Comparison of ENCODE assay signal across 21 cellular contexts in genomic region chr19:10346509-10346908, GRCh38. TPM values are rescaled to one million over a fixed set of nuclear protein-coding genes. Genes with fewer than 3 reads are reported as not detected.
A peak's percentile ranks its signal among the peaks of the same experiment; 100 is the strongest.
DNase-seq lines count a peak whose midpoint lies in the region; ATAC-seq, FAIRE-seq and TF ChIP-seq lines count a peak whose summit lies in the region.
"Had no signal": no experiment of that assay in that cellular context is flagged by ENCODE, and none has a peak within 500 bp of the region (broad histone marks: within the 10 kb centered on the region; RNA-seq: fewer than 3 reads in every experiment).

No MANE protein-coding gene starts in this region.

- no peaks in the 10 kb centered on the region for H3K9me3 Mint-ChIP-seq in MCF 10A (ENCODE audit: unreplicated experiment)
- H3K9me3 Mint-ChIP-seq: activated T-helper 1 cell treated with anti-CD3 and anti-CD28 coated beads, Interleukin-12 subunit alpha, Interleukin-12 subunit beta, Interleukin-2, Interleukin-4 antibody, amounts not matched to agents 30 ng/mL and 10 ng/mL and 1 ng/mL, durations not matched to agents 14 hours and 24 hours and 36 hours; natural killer cell had no signal

- POLR2A ChIA-PET in MCF 10A (lab: Yijun Ruan, JAX) (interaction anchor here (5.0 kb wide), 1 partner anchor 12 kb away, joined by 22 read pairs; the partner anchor contains the start of gene RAVER1), K562 (lab: Yijun Ruan, JAX) (interaction anchor here (0.7 to 3.4 kb wide), 2 partner anchors 12 to 380 kb away, joined by 3 to 29 read pairs; partner anchors contain the start of gene RAVER1)

- H3K36me3 ChIP-seq in breast epithelium = no peaks in the 10 kb centered on the region
- peaks cover 16% of the 10 kb centered on the region; the same call in 2 of the 3 replicates for H3K36me3 ChIP-seq in K562 (ENCODE audit: control insufficient read depth, insufficient read depth, low read length)
- H3K36me3 ChIP-seq in upper lobe of left lung = peaks cover 3 to 21% (median 14%) of the 10 kb centered on the region in 4 donors
- peaks cover 0 to 24% (median 4%) of the 10 kb centered on the region in 3 donors for H3K36me3 ChIP-seq in esophagus squamous epithelium

- CTCF ChIA-PET in MCF 10A (lab: Yijun Ruan, JAX) = interaction anchor here (0.7 to 1.1 kb wide), 2 partner anchors 13 to 60 kb away, joined by 3 read pairs; partner anchors contain the start of gene RAVER1
- CTCF ChIA-PET in K562 (lab: Yijun Ruan, JAX; ENCODE audit: low intra/inter-chr PET ratio) = no interaction called here

- H3K27ac Mint-ChIP-seq in MCF 10A (ENCODE audit: low read depth, unreplicated experiment) = no peak overlapping the region
- H3K27ac Mint-ChIP-seq: activated T-helper 1 cell treated with anti-CD3 and anti-CD28 coated beads, Interleukin-12 subunit alpha, Interleukin-12 subunit beta, Interleukin-2, Interleukin-4 antibody, amounts not matched to agents 30 ng/mL and 10 ng/mL and 1 ng/mL, durations not matched to agents 14 hours and 24 hours and 36 hours had no signal

- H3K27ac ChIP-seq in breast epithelium = peak overlapping the region in 1 of 2 donors; percentile 26
- H3K27ac ChIP-seq in K562 (ENCODE audit: extremely low read depth, low read depth, low read length) = peak overlapping the region; percentile 45; the same call in 2 of the 3 replicates
- peak overlapping the region; percentile 54 to 83 (median 74) for H3K27ac ChIP-seq in upper lobe of left lung
- H3K27ac ChIP-seq in esophagus squamous epithelium = no peak overlapping the region
- H3K27ac ChIP-seq: KMS-11 had no signal

- peak; percentile 91 for ATAC-seq in K562
- ATAC-seq in left lobe of liver = peak; percentile 93
- ATAC-seq in upper lobe of left lung (ENCODE audit: low FRiP score in 2 of 2) = peak; percentile 85 to 89
- ATAC-seq in GM19467 (IDR thresholded peaks at IDR 0.05; ENCODE audit: unreplicated experiment) = no peak
- no peak for ATAC-seq in GM19395 (IDR thresholded peaks at IDR 0.05; ENCODE audit: unreplicated experiment)

- in situ Hi-C loops in K562 (cut with MboI) = no loop called here

- no peak for TF ChIP-seq RAD21 in K562 (CRISPR knock-in tag; conservative IDR thresholded peaks at IDR 0.05 in 1 of 2, IDR thresholded peaks at IDR 0.05 in 1 of 2)

- H3K4me1 Mint-ChIP-seq in MCF 10A (ENCODE audit: insufficient read depth, unreplicated experiment) = peaks cover 4% of the 10 kb centered on the region
- H3K4me1 Mint-ChIP-seq: natural killer cell had no signal

- FAIRE-seq in K562 (lab: Jason Lieb, UNC) = peak; percentile 67
- FAIRE-seq: GM18507, keratinocyte had no signal

- no peaks in the 10 kb centered on the region for H3K79me2 ChIP-seq in K562 (ENCODE audit: control insufficient read depth, insufficient read depth, low read length)

- H3K27me3 ChIP-seq in breast epithelium = no peaks in the 10 kb centered on the region
- H3K27me3 ChIP-seq in K562 (ENCODE audit: control insufficient read depth in 2 of 2, insufficient read depth in 2 of 2, low read length in 2 of 2) = no peaks in the 10 kb centered on the region
- H3K27me3 ChIP-seq in upper lobe of left lung = no peaks in the 10 kb centered on the region
- no peaks in the 10 kb centered on the region for H3K27me3 ChIP-seq in esophagus squamous epithelium
- H3K27me3 ChIP-seq: stomach had no signal

- intact Hi-C loops in MCF 10A (cut with micrococcal nuclease) (no loop called here), breast epithelium (cut with DNase I; ENCODE audit: low total_unique reads) (no loop called here), K562 (cut with micrococcal nuclease) (no loop called here), esophagus squamous epithelium (cut with DNase I) (no loop called here)

- H3K4me3 Mint-ChIP-seq in MCF 10A (ENCODE audit: unreplicated experiment) = no peak overlapping the region
- H3K4me3 Mint-ChIP-seq: activated T-helper 1 cell treated with anti-CD3 and anti-CD28 coated beads, Interleukin-12 subunit alpha, Interleukin-12 subunit beta, Interleukin-2, Interleukin-4 antibody, amounts not matched to agents 30 ng/mL and 10 ng/mL and 1 ng/mL, durations not matched to agents 14 hours and 24 hours and 36 hours; natural killer cell had no signal

- BruUV-seq in MCF 10A (replicated peaks; lab: Mats Ljungman, UMichigan) (no TSS peak), K562 (replicated peaks; lab: Mats Ljungman, UMichigan) (no TSS peak)

- 0 out of 2 replicates have a peak, but pooled peaks have one; percentile 25 for TF ChIP-seq EP300 in K562 (IDR thresholded peaks at IDR 0.05; ENCODE audit: low read length)
- no peak for TF ChIP-seq EP300 in upper lobe of left lung (IDR thresholded peaks at IDR 0.05)

- no peak overlapping the region for H3K9ac ChIP-seq in K562 (ENCODE audit: insufficient read depth in 1 of 2, low read depth in 2 of 2, low read length in 2 of 2)
- H3K9ac ChIP-seq: KMS-11 had no signal

- H3K4me1 ChIP-seq in breast epithelium (no peaks in the 10 kb centered on the region), K562 (replicated peaks in 1 of 2; ENCODE audit: control insufficient read depth in 2 of 2, insufficient read depth in 2 of 2, low read length in 2 of 2) (peaks cover 0 to 8% of the 10 kb centered on the region in 2 experiments; a peak in 2 of 5 replicates), upper lobe of left lung (peaks cover 0 to 7% (median 4%) of the 10 kb centered on the region in 4 donors), esophagus squamous epithelium (no peaks in the 10 kb centered on the region)
- H3K4me1 ChIP-seq: stomach had no signal

- peak overlapping the region; percentile 59; the same call in 1 of the 2 replicates for H2AFZ ChIP-seq in K562 (ENCODE audit: low read depth, low read length)

- H3K4me3 ChIP-seq in breast epithelium = no peak overlapping the region
- H3K4me3 ChIP-seq in K562 = no peak overlapping the region
- H3K4me3 ChIP-seq in upper lobe of left lung = no peak overlapping the region
- H3K4me3 ChIP-seq in esophagus squamous epithelium = no peak overlapping the region
- H3K4me3 ChIP-seq: stomach had no signal

- H3K27me3 Mint-ChIP-seq in MCF 10A (ENCODE audit: insufficient read depth, unreplicated experiment) = no peaks in the 10 kb centered on the region

- TF ChIP-seq POLR2A in breast epithelium (IDR thresholded peaks at IDR 0.05) (no peak), K562 (conservative IDR thresholded peaks at IDR 0.05) (no peak), upper lobe of left lung (IDR thresholded peaks at IDR 0.05) (peak in 1 of 4 donors; percentile 20), esophagus squamous epithelium (IDR thresholded peaks at IDR 0.05) (no peak)

- H3K4me2 ChIP-seq in K562 (ENCODE audit: insufficient read depth, low read length) = peak overlapping the region; percentile 51; the same call in 1 of the 2 replicates
- H3K4me2 ChIP-seq: KMS-11 had no signal

- DNase-seq in MCF 10A (ENCODE audit: unreplicated experiment) = peak; percentile 66
- no peak for DNase-seq in breast epithelium (ENCODE audit: low spot score in 2 of 2)
- peak in 1 of 4 experiments; percentile 49 for DNase-seq in K562 (ENCODE audit: extremely low read depth in 1 of 4, low spot score in 3 of 4)
- peak; percentile 83 for DNase-seq in left lobe of liver (ENCODE audit: low spot score)
- peak in 1 of 2 donors; percentile 86 for DNase-seq in upper lobe of left lung
- no peak for DNase-seq in esophagus squamous epithelium (lab: John Stamatoyannopoulos, UW)
- DNase-seq: 8988T; activated CD4-positive, alpha-beta T cell treated with anti-CD3 and anti-CD28 coated beads, Interleukin-2, amount 50 U/mL, for 4 hours; COR-L47; effector memory CD4-positive, alpha-beta T cell; natural killer cell; NCI-H2081 treated with DMSO at 0.1 percent for 48 hours; NCI-H748 treated with DMSO at 0.1 percent for 48 hours; SHP77; stomach had no signal

- 4% methylated on average over 10 of the region's 10 CpGs for WGBS in K562 (ENCODE audit: insufficient coverage, low coverage, missing lambda C conversion rate)
- WGBS in upper lobe of left lung, 2 donors = 36 to 57% methylated on average over 10 of the region's 10 CpGs
- WGBS in esophagus squamous epithelium, 2 donors = 75 to 82% methylated on average over 10 of the region's 10 CpGs

- TF ChIP-seq CTCF in MCF 10A (IDR thresholded peaks at IDR 0.05; ENCODE audit: unreplicated experiment) (no peak), breast epithelium (IDR thresholded peaks at IDR 0.05) (no peak), K562 (IDR thresholded peaks at IDR 0.05 in 2 of 3, conservative IDR thresholded peaks at IDR 0.05 in 1 of 3; ENCODE audit: insufficient read depth in 2 of 3, low read depth in 1 of 3, low read length in 3 of 3) (no peak), upper lobe of left lung (IDR thresholded peaks at IDR 0.05) (no peak), esophagus squamous epithelium (IDR thresholded peaks at IDR 0.05) (no peak)

- H3K9me3 ChIP-seq in breast epithelium (no peaks in the 10 kb centered on the region), K562 (replicated peaks; ENCODE audit: control insufficient read depth, insufficient read depth, low read depth, low read length) (no peaks in the 10 kb centered on the region), upper lobe of left lung (no peaks in the 10 kb centered on the region), esophagus squamous epithelium (no peaks in the 10 kb centered on the region)
- H3K9me3 ChIP-seq: stomach had no signal

- H4K20me1 ChIP-seq in K562 (replicated peaks; ENCODE audit: control insufficient read depth, insufficient read depth, low read length) = no peaks in the 10 kb centered on the region

- no peaks in the 10 kb centered on the region for H3K9me1 ChIP-seq in K562 (ENCODE audit: control insufficient read depth, insufficient read depth, low read length)

- peaks cover 13% of the 10 kb centered on the region for H3K36me3 Mint-ChIP-seq in MCF 10A (ENCODE audit: insufficient read depth, unreplicated experiment)
- H3K36me3 Mint-ChIP-seq: natural killer cell had no signal

RNA-seq across cellular contexts. Expression of gene ICAM3, which starts 7.1 kb away (rescaled TPM):
- total RNA-seq in MCF 10A (2022) (7.6 and 7.9 TPM in 2 replicates), breast epithelium (10 to 100 TPM in 1 of 3 donors, 1 to 10 TPM in 2; 5.9 to 10.1 (median 7.9) TPM), K562 (2014; rRNA removed) (28.6 and 33.1 TPM in 2 replicates), K562 (2014; rRNA removed; fragmentation: Illumina TruSeq; extraction: Trizol) (12.0 and 21.3 TPM in 2 replicates), K562 (2015; rRNA removed; fragmentation: Illumina TruSeq; extraction: Trizol) (27.8 TPM in 2 replicates), K562 (2021) (39.5 and 42.2 TPM in 2 replicates), left lobe of liver (38.6 TPM), upper lobe of left lung (10 to 100 TPM; 12.7 to 53.9 (median 20.5) TPM), esophagus squamous epithelium (10 to 100 TPM in 1 of 4 donors, 1 to 10 TPM in 3; 4.3 to 22.7 (median 8.0) TPM)
- total RNA-seq in K562 (2011; cell fraction: chromatin; rRNA removed; ENCODE audit: low replicate concordance) = 3.1 and 13.6 TPM in 2 replicates
- 13.3 and 15.5 TPM in 2 replicates for total RNA-seq in K562 (2011; cell fraction: nucleolus; rRNA removed)
- 8.9 and 10.7 TPM in 2 replicates for total RNA-seq in K562 (2011; cell fraction: nucleoplasm; rRNA removed)
- polyA plus RNA-seq in K562 (2011; rRNA removed) (24.2 and 25.2 TPM in 2 replicates), K562 (2014; fragmentation: Illumina TruSeq; extraction: Trizol) (21.4 and 22.2 TPM in 2 replicates), K562 (2014; fragmentation: Nextera tagmentation; extraction: Ambion mirVana) (10 to 100 TPM in 1 of 2 experiments, 1 to 10 TPM in 1; 6.5 to 10.8 TPM), K562 (2014; rRNA removed) (29.7 and 31.1 TPM in 2 replicates)
- polyA plus RNA-seq in K562 (2011; cell fraction: cytosol; rRNA removed) = 24.7 and 48.2 TPM in 2 replicates
- polyA plus RNA-seq in K562 (2011; cell fraction: nucleus; rRNA removed) = 13.6 and 14.4 TPM in 2 replicates
- 15.9 and 42.8 TPM in 2 replicates for polyA plus RNA-seq in K562 (2012)
- polyA minus RNA-seq in K562 (2011; rRNA and poly(A)+ RNA removed) = 8.3 and 11.0 TPM in 2 replicates
- polyA minus RNA-seq in K562 (2011; cell fraction: cytosol; rRNA and poly(A)+ RNA removed) = 18.0 and 18.9 TPM in 2 replicates
- 4.7 and 5.1 TPM in 2 replicates for polyA minus RNA-seq in K562 (2011; cell fraction: nucleus; rRNA and poly(A)+ RNA removed)

RNA-seq across cellular contexts. Expression of gene RAVER1, which starts 13.2 kb away (rescaled TPM):
- total RNA-seq in MCF 10A (2022) = 31.5 and 36.1 TPM in 2 replicates
- 10 to 100 TPM; 10.7 to 17.7 (median 12.3) TPM for total RNA-seq in breast epithelium
- 30.5 and 66.0 TPM in 2 replicates for total RNA-seq in K562 (2011; cell fraction: chromatin; rRNA removed; ENCODE audit: low replicate concordance)
- total RNA-seq in K562 (2011; cell fraction: nucleolus; rRNA removed) = 39.2 and 46.7 TPM in 2 replicates
- total RNA-seq in K562 (2011; cell fraction: nucleoplasm; rRNA removed) = 28.3 and 42.4 TPM in 2 replicates
- 30.1 and 45.1 TPM in 2 replicates for total RNA-seq in K562 (2014; rRNA removed)
- total RNA-seq in K562 (2014; rRNA removed; fragmentation: Illumina TruSeq; extraction: Trizol) = 2.3 and 2.8 TPM in 2 replicates
- total RNA-seq in K562 (2015; rRNA removed; fragmentation: Illumina TruSeq; extraction: Trizol) = 7.0 and 9.3 TPM in 2 replicates
- 112 and 113 TPM in 2 replicates for total RNA-seq in K562 (2021)
- 2.4 and 4.9 TPM in 2 replicates for polyA plus RNA-seq in K562 (2011; rRNA removed)
- 3.4 and 9.5 TPM in 2 replicates for polyA plus RNA-seq in K562 (2011; cell fraction: cytosol; rRNA removed)
- 22.5 and 41.1 TPM in 2 replicates for polyA plus RNA-seq in K562 (2011; cell fraction: nucleus; rRNA removed)
- 39.6 and 39.8 TPM in 2 replicates for polyA plus RNA-seq in K562 (2012)
- 9.3 and 36.7 TPM in 2 replicates for polyA plus RNA-seq in K562 (2014; fragmentation: Illumina TruSeq; extraction: Trizol)
- polyA plus RNA-seq in K562 (2014; fragmentation: Nextera tagmentation; extraction: Ambion mirVana) = under 1 TPM; 0.06 to 0.08 TPM
- polyA plus RNA-seq in K562 (2014; rRNA removed) = 24.6 and 29.2 TPM in 2 replicates
- polyA minus RNA-seq in K562 (2011; rRNA and poly(A)+ RNA removed) = 5.8 and 8.6 TPM in 2 replicates
- polyA minus RNA-seq in K562 (2011; cell fraction: cytosol; rRNA and poly(A)+ RNA removed) = 41.5 and 55.1 TPM in 2 replicates
- 14.7 and 15.3 TPM in 2 replicates for polyA minus RNA-seq in K562 (2011; cell fraction: nucleus; rRNA and poly(A)+ RNA removed)
- total RNA-seq in left lobe of liver = 11.3 TPM
- 10 to 100 TPM; 17.8 to 49.9 (median 37.2) TPM for total RNA-seq in upper lobe of left lung
- 10 to 100 TPM; 13.8 to 26.8 (median 19.7) TPM for total RNA-seq in esophagus squamous epithelium

RNA-seq across cellular contexts. Expression of gene FDX2, which starts 30.7 kb away (rescaled TPM):
- 30.2 and 30.3 TPM in 2 replicates for total RNA-seq in MCF 10A (2022)
- 10 to 100 TPM; 14.7 to 19.9 (median 15.7) TPM for total RNA-seq in breast epithelium
- total RNA-seq in K562 (2011; cell fraction: chromatin; rRNA removed; ENCODE audit: low replicate concordance) = 10.6 and 53.0 TPM in 2 replicates
- total RNA-seq in K562 (2011; cell fraction: nucleolus; rRNA removed) = 44.7 and 46.7 TPM in 2 replicates
- total RNA-seq in K562 (2011; cell fraction: nucleoplasm; rRNA removed) = 24.2 and 28.0 TPM in 2 replicates
- 47.0 and 59.4 TPM in 2 replicates for total RNA-seq in K562 (2014; rRNA removed)
- 9.7 and 15.9 TPM in 2 replicates for total RNA-seq in K562 (2014; rRNA removed; fragmentation: Illumina TruSeq; extraction: Trizol)
- 28.9 and 29.7 TPM in 2 replicates for total RNA-seq in K562 (2015; rRNA removed; fragmentation: Illumina TruSeq; extraction: Trizol)
- 34.8 and 36.8 TPM in 2 replicates for total RNA-seq in K562 (2021)
- 22.3 and 33.3 TPM in 2 replicates for polyA plus RNA-seq in K562 (2011; rRNA removed)
- polyA plus RNA-seq in K562 (2011; cell fraction: cytosol; rRNA removed) = 47.1 and 82.4 TPM in 2 replicates
- polyA plus RNA-seq in K562 (2011; cell fraction: nucleus; rRNA removed) = 33.5 and 61.9 TPM in 2 replicates
- polyA plus RNA-seq in K562 (2012) = 27.6 and 42.2 TPM in 2 replicates
- polyA plus RNA-seq in K562 (2014; fragmentation: Illumina TruSeq; extraction: Trizol) = 47.2 and 55.3 TPM in 2 replicates
- 1 to 10 TPM; 2.5 to 5.8 TPM for polyA plus RNA-seq in K562 (2014; fragmentation: Nextera tagmentation; extraction: Ambion mirVana)
- polyA plus RNA-seq in K562 (2014; rRNA removed) = 49.2 and 49.8 TPM in 2 replicates
- 4.9 and 9.2 TPM in 2 replicates for polyA minus RNA-seq in K562 (2011; rRNA and poly(A)+ RNA removed)
- 14.3 and 14.5 TPM in 2 replicates for polyA minus RNA-seq in K562 (2011; cell fraction: cytosol; rRNA and poly(A)+ RNA removed)
- polyA minus RNA-seq in K562 (2011; cell fraction: nucleus; rRNA and poly(A)+ RNA removed) = 5.3 and 9.6 TPM in 2 replicates
- 11.0 TPM for total RNA-seq in left lobe of liver
- total RNA-seq in upper lobe of left lung = 10 to 100 TPM; 16.6 to 27.5 (median 26.0) TPM
- total RNA-seq in esophagus squamous epithelium = 10 to 100 TPM in 2 of 4 donors, 1 to 10 TPM in 2; 8.0 to 20.7 (median 12.3) TPM

RNA-seq across cellular contexts. Expression of gene TYK2, which starts 33.9 kb away (rescaled TPM):
- total RNA-seq in MCF 10A (2022) (75.0 and 83.7 TPM in 2 replicates), breast epithelium (100 to 1,000 TPM in 2 of 3 donors, 10 to 100 TPM in 1; 61.6 to 109 (median 104) TPM), K562 (2014; rRNA removed) (132 and 147 TPM in 2 replicates), K562 (2014; rRNA removed; fragmentation: Illumina TruSeq; extraction: Trizol) (56.6 and 57.5 TPM in 2 replicates), K562 (2015; rRNA removed; fragmentation: Illumina TruSeq; extraction: Trizol) (85.0 and 85.9 TPM in 2 replicates), K562 (2021) (123 and 144 TPM in 2 replicates), left lobe of liver (78.8 TPM), upper lobe of left lung (100 to 1,000 TPM in 5 of 6 donors, 10 to 100 TPM in 1; 91.5 to 569 (median 152) TPM), esophagus squamous epithelium (10 to 100 TPM; 41.8 to 74.2 (median 50.7) TPM)
- total RNA-seq in K562 (2011; cell fraction: chromatin; rRNA removed; ENCODE audit: low replicate concordance) = 364 and 893 TPM in 2 replicates
- 386 and 391 TPM in 2 replicates for total RNA-seq in K562 (2011; cell fraction: nucleolus; rRNA removed)
- 314 and 336 TPM in 2 replicates for total RNA-seq in K562 (2011; cell fraction: nucleoplasm; rRNA removed)
- polyA plus RNA-seq in K562 (2011; rRNA removed) (51.9 and 75.4 TPM in 2 replicates), K562 (2014; fragmentation: Illumina TruSeq; extraction: Trizol) (125 and 126 TPM in 2 replicates), K562 (2014; fragmentation: Nextera tagmentation; extraction: Ambion mirVana) (10 to 100 TPM; 15.0 to 19.9 TPM), K562 (2014; rRNA removed) (174 and 182 TPM in 2 replicates)
- polyA plus RNA-seq in K562 (2011; cell fraction: cytosol; rRNA removed) = 57.5 and 76.1 TPM in 2 replicates
- 548 and 794 TPM in 2 replicates for polyA plus RNA-seq in K562 (2011; cell fraction: nucleus; rRNA removed)
- polyA plus RNA-seq in K562 (2012) = 111 and 155 TPM in 2 replicates
- polyA minus RNA-seq in K562 (2011; rRNA and poly(A)+ RNA removed) = 14.0 and 30.4 TPM in 2 replicates
- 50.7 and 53.3 TPM in 2 replicates for polyA minus RNA-seq in K562 (2011; cell fraction: cytosol; rRNA and poly(A)+ RNA removed)
- 55.5 and 67.1 TPM in 2 replicates for polyA minus RNA-seq in K562 (2011; cell fraction: nucleus; rRNA and poly(A)+ RNA removed)

RNA-seq across cellular contexts. Expression of gene ZGLP1, which starts 36.9 kb away (rescaled TPM):
- 3.8 and 4.9 TPM in 2 replicates for total RNA-seq in MCF 10A (2022)
- total RNA-seq in breast epithelium = 1 to 10 TPM; 1.3 to 4.4 (median 3.3) TPM
- total RNA-seq in K562 (2011; cell fraction: chromatin; rRNA removed; ENCODE audit: low replicate concordance) = 4.3 and 14.7 TPM in 2 replicates
- 8.3 and 10.8 TPM in 2 replicates for total RNA-seq in K562 (2011; cell fraction: nucleolus; rRNA removed)
- total RNA-seq in K562 (2011; cell fraction: nucleoplasm; rRNA removed) = 5.3 and 6.4 TPM in 2 replicates
- total RNA-seq in K562 (2014; rRNA removed) = 2.7 and 3.0 TPM in 2 replicates
- 0.64 and 0.69 TPM in 2 replicates for total RNA-seq in K562 (2014; rRNA removed; fragmentation: Illumina TruSeq; extraction: Trizol)
- total RNA-seq in K562 (2015; rRNA removed; fragmentation: Illumina TruSeq; extraction: Trizol) = 2.7 and 2.9 TPM in 2 replicates
- total RNA-seq in K562 (2021) = 3.3 and 5.8 TPM in 2 replicates
- 2.2 and 3.2 TPM in 2 replicates for polyA plus RNA-seq in K562 (2011; rRNA removed)
- polyA plus RNA-seq in K562 (2011; cell fraction: cytosol; rRNA removed) = 2.2 and 3.4 TPM in 2 replicates
- polyA plus RNA-seq in K562 (2011; cell fraction: nucleus; rRNA removed) = 9.0 and 17.2 TPM in 2 replicates
- 3.3 and 8.0 TPM in 2 replicates for polyA plus RNA-seq in K562 (2012)
- 1.5 and 1.9 TPM in 2 replicates for polyA plus RNA-seq in K562 (2014; fragmentation: Illumina TruSeq; extraction: Trizol)
- polyA plus RNA-seq in K562 (2014; fragmentation: Nextera tagmentation; extraction: Ambion mirVana) = under 1 TPM; 0.24 to 0.56 TPM
- 4.5 and 5.1 TPM in 2 replicates for polyA plus RNA-seq in K562 (2014; rRNA removed)
- 0.18 and 0.39 TPM in 2 replicates for polyA minus RNA-seq in K562 (2011; rRNA and poly(A)+ RNA removed)
- 1.0 and 2.0 TPM in 2 replicates for polyA minus RNA-seq in K562 (2011; cell fraction: cytosol; rRNA and poly(A)+ RNA removed)
- 1.1 and 1.3 TPM in 2 replicates for polyA minus RNA-seq in K562 (2011; cell fraction: nucleus; rRNA and poly(A)+ RNA removed)
- 4.2 TPM for total RNA-seq in left lobe of liver
- total RNA-seq in upper lobe of left lung = 10 to 100 TPM in 1 of 6 donors, 1 to 10 TPM in 5; 1.8 to 21.6 (median 5.4) TPM
- total RNA-seq in esophagus squamous epithelium = 1 to 10 TPM in 2 of 4 donors, under 1 TPM in 2; 0.79 to 1.5 (median 1.2) TPM

Comparison
In these comparisons a context has a peak if more than half of its experiments do, and no peak if none do; other contexts are left out.
1. DNase-seq: peak in MCF 10A (single experiment) and left lobe of liver (single experiment); none in breast epithelium (0 of 2) and esophagus squamous epithelium (single experiment).
2. H3K27ac ChIP-seq: peak in K562 (single experiment) and upper lobe of left lung (4 of 4); none in esophagus squamous epithelium (0 of 4).
3. ATAC-seq: peak in K562 (single experiment), left lobe of liver (single experiment) and upper lobe of left lung (2 of 2); none in GM19467 (single experiment) and GM19395 (single experiment).